Comparison of ENCODE assay signal across 12 cellular contexts in the genomic region with DNA sequence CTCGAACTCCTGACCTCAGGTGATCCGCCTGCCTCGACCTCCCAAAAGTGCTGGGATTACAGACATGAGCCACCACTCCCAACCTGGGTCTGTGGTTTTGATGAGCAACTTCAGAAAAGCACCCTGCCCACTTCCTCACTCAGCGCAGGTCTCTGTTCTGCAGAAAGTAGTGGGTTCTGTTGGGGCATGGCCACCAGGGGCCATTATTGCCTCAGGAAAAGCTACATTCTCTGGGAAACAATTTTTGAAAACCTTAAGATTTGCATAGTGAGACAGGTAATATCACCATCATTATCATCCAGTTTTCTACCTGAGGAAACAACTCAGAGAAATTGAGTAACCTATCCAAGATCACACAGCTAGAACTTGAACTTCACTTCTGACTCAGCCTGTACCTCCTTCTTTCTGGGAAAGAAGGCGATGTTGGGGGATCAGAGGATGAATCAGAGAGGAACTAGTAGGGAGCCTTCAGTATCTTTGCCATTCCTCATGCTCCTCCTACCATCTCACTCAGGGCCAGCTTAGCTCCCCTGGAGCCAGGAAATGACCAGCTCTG. TPM values are rescaled to one million over a fixed set of nuclear protein-coding genes. Genes with fewer than 3 reads are reported as not detected.
DNase-seq lines count a peak whose midpoint lies in the region; ATAC-seq, FAIRE-seq and TF ChIP-seq lines count a peak whose summit lies in the region.
"Had no signal": no experiment of that assay in that cellular context is flagged by ENCODE, and none has a peak within 500 bp of the region (broad histone marks: within the 10 kb centered on the region; RNA-seq: fewer than 3 reads in every experiment).

No MANE protein-coding gene starts in this region.

- in situ Hi-C loops in ACHN (cut with HindIII; ENCODE audit: low pct_ligation_motif_present, low pct_unique_long_range_greater_than_20kb, low sequenced_read_pairs) (no loop called here), Panc1 (cut with HindIII; ENCODE audit: low pct_unique_long_range_greater_than_20kb, low sequenced_read_pairs) (no loop called here)

- POLR2A ChIA-PET in Panc1 (lab: Charles Lee) (no interaction called here), H1 (lab: Charles Lee; ENCODE audit: partially characterized antibody) (interaction anchor here (1.2 to 12.8 kb wide), 5 partner anchors 9 to 42 kb away, joined by 5 to 208 read pairs (median 17); a partner anchor contains a TSS)

- no peak overlapping the region for H4K8ac ChIP-seq in H1 (ENCODE audit: extremely low read depth, insufficient read depth, low read length)

- no peak overlapping the region for H2BK15ac ChIP-seq in H1 (ENCODE audit: low read length)

- no peak overlapping the region for H3K14ac ChIP-seq in H1 (ENCODE audit: insufficient read length)

- H3K4me1 ChIP-seq in Panc1 (ENCODE audit: control insufficient read depth, insufficient read depth, low read length) = peaks cover 3% of the 10 kb centered on the region; the same call in 1 of the 2 replicates
- peaks cover 0 to 10% (median 2%) of the 10 kb centered on the region in 4 experiments; a peak in 4 of 7 replicates for H3K4me1 ChIP-seq in H1 (replicated peaks in 1 of 4; ENCODE audit: control insufficient read depth in 3 of 4, insufficient read depth in 4 of 4, low read length in 3 of 4)

- H3K9ac ChIP-seq in H1 (replicated peaks in 1 of 4; ENCODE audit: extremely low read depth in 1 of 4, low read depth in 3 of 4, low read length in 3 of 4) = no peak overlapping the region

- no peak overlapping the region for H2BK20ac ChIP-seq in H1 (ENCODE audit: low read length)

- CTCF ChIA-PET in Panc1 (lab: Charles Lee) (interaction anchor here (0.5 to 1.5 kb wide), 4 partner anchors 22 to 43 kb away, joined by 3 to 10 read pairs (median 7); a partner anchor contains a TSS), H1 (lab: Charles Lee; ENCODE audit: partially characterized antibody) (interaction anchor here (1.0 to 66.0 kb wide), 10 partner anchors 3 to 205 kb away, joined by 3 to 4284 read pairs (median 68); a partner anchor contains a TSS)

- DNase-seq in ACHN (peak; percentile 30), GM06990 (ENCODE audit: extremely low read depth, insufficient read length) (no peak), Panc1 (ENCODE audit: low read depth, low spot score) (no peak), H1 (ENCODE audit: low read depth in 1 of 2, low spot score in 2 of 2) (no peak), NAMALWA (ENCODE audit: low spot score) (no peak), superior temporal gyrus (ENCODE audit: extremely low spot score) (no peak), sciatic nerve (ENCODE audit: low spot score) (no peak), immature natural killer cell (no peak)
- DNase-seq: GF-D8, NCI-H446, spleen had no signal

- H3K36me3 ChIP-seq in GM06990 (ENCODE audit: control insufficient read depth, insufficient read depth, low read length) (no peaks in the 10 kb centered on the region), Panc1 (ENCODE audit: control insufficient read depth, insufficient read depth, low read length) (no peaks in the 10 kb centered on the region), H1 (ENCODE audit: control insufficient read depth in 2 of 4, insufficient read depth in 4 of 4, low read length in 3 of 4) (no peaks in the 10 kb centered on the region)
- H3K36me3 ChIP-seq: spleen had no signal

- H3K56ac ChIP-seq in H1 (replicated peaks; ENCODE audit: insufficient read length, low read depth, low read length) = no peak overlapping the region

- H3K27ac Mint-ChIP-seq in immature natural killer cell = no peak overlapping the region

- intact Hi-C loops in Panc1 (cut with micrococcal nuclease; ENCODE audit: unreplicated experiment) (no loop called here), sciatic nerve (cut with DNase I) (no loop called here)

- no peak for FAIRE-seq in H1 (lab: Jason Lieb, UNC)

- no peaks in the 10 kb centered on the region for H3K4me1 Mint-ChIP-seq in immature natural killer cell

- no peak overlapping the region for H2BK120ac ChIP-seq in H1 (replicated peaks; ENCODE audit: low read depth, low read length)

- peaks cover 7 to 18% (median 11%) of the 10 kb centered on the region in 3 donors for H3K27me3 Mint-ChIP-seq in immature natural killer cell (ENCODE audit: low read depth in 3 of 3)

- H3K9me3 ChIP-seq in Panc1 (ENCODE audit: control insufficient read depth, insufficient read depth, low read depth, low read length) = no peaks in the 10 kb centered on the region
- no peaks in the 10 kb centered on the region for H3K9me3 ChIP-seq in H1 (ENCODE audit: insufficient read depth in 2 of 2, low read depth in 1 of 2, low read length in 1 of 2)
- H3K9me3 ChIP-seq: spleen had no signal

- H3K27ac ChIP-seq in Panc1 (ENCODE audit: low read length) (no peak overlapping the region), H1 (ENCODE audit: low read depth, low read length) (no peak overlapping the region)
- H3K27ac ChIP-seq: spleen had no signal

- no peaks in the 10 kb centered on the region for H3K79me2 ChIP-seq in H1 (ENCODE audit: control insufficient read depth in 1 of 2, insufficient read depth in 2 of 2, low read length in 2 of 2)

- TF ChIP-seq EP300 in H1 (IDR thresholded peaks at IDR 0.05; ENCODE audit: borderline replicate concordance in 1 of 2, low read depth in 2 of 2, low read length in 2 of 2) = no peak

- WGBS in H1 (ENCODE audit: extremely low coverage in 1 of 2, insufficient coverage in 1 of 2, insufficient read length in 1 of 2, insufficient replicate concordance in 2 of 2, low coverage in 1 of 2, low lambda C conversion rate in 2 of 2, missing lambda C conversion rate in 1 of 2), 2 experiments = 86% methylated on average over 5 of the region's 5 CpGs; no CpG with 5 or more reads in 1 of the 2 experiments

- H3K79me1 ChIP-seq in H1 (ENCODE audit: low read depth, low read length) = no peaks in the 10 kb centered on the region

- H4K5ac ChIP-seq in H1 (ENCODE audit: insufficient read length, low read depth, low read length) = no peak overlapping the region

- TF ChIP-seq CTCF in GM06990 (IDR thresholded peaks at IDR 0.05; ENCODE audit: insufficient read depth, low read length, poor library complexity, severe bottlenecking) = peak; percentile 23
- peak; percentile 20 for TF ChIP-seq CTCF in Panc1 (IDR thresholded peaks at IDR 0.05)
- TF ChIP-seq CTCF in H1 (IDR thresholded peaks at IDR 0.05; ENCODE audit: control extremely low read depth in 1 of 3, insufficient read depth in 1 of 3, low read depth in 1 of 3, low read length in 3 of 3) = peak in 2 of 3 experiments; percentile 14 to 22; a peak in 2 of 4 replicates

- H3K4me3 ChIP-seq in GM06990 (replicated peaks; ENCODE audit: low read depth, low read length) = no peak overlapping the region
- no peak overlapping the region for H3K4me3 ChIP-seq in Panc1 (ENCODE audit: low read depth in 2 of 2, low read length in 2 of 2)
- no peak overlapping the region for H3K4me3 ChIP-seq in H1 (ENCODE audit: extremely low read depth in 1 of 4, insufficient read depth in 2 of 4, low read depth in 3 of 4, low read length in 4 of 4)
- H3K4me3 ChIP-seq: spleen had no signal

- no peak overlapping the region for H2BK12ac ChIP-seq in H1 (ENCODE audit: low read depth, low read length)

- H3K4me2 ChIP-seq in H1 (ENCODE audit: insufficient read depth in 1 of 2, low read depth in 2 of 2, low read length in 2 of 2) = no peak overlapping the region

- no peaks in the 10 kb centered on the region; the same call in 1 of the 2 replicates for H3K23me2 ChIP-seq in H1 (ENCODE audit: low read depth, low read length)

- H3K4me3 Mint-ChIP-seq in immature natural killer cell = no peak overlapping the region

- H3K27me3 ChIP-seq in GM06990 (replicated peaks; ENCODE audit: control insufficient read depth, insufficient read depth, low read length) (peaks cover 4% of the 10 kb centered on the region), Panc1 (ENCODE audit: control insufficient read depth, insufficient read depth, low read length) (no peaks in the 10 kb centered on the region), H1 (replicated peaks in 1 of 4; ENCODE audit: control insufficient read depth in 3 of 4, extremely low read depth in 1 of 4, insufficient read depth in 3 of 4, low read length in 3 of 4) (no peaks in the 10 kb centered on the region; a peak in 1 of 7 replicates)

- H2BK5ac ChIP-seq in H1 (ENCODE audit: low read depth, low read length) = no peak overlapping the region

- H3K36me3 Mint-ChIP-seq in immature natural killer cell = no peaks in the 10 kb centered on the region

- no peak for ATAC-seq in Panc1
- ATAC-seq in sciatic nerve = no peak

- H4K20me1 ChIP-seq in H1 (replicated peaks in 1 of 2; ENCODE audit: control insufficient read depth in 1 of 2, insufficient read depth in 2 of 2, low read length in 2 of 2) = no peaks in the 10 kb centered on the region

- no peak overlapping the region for H3K23ac ChIP-seq in H1 (ENCODE audit: insufficient read length)

- no peak overlapping the region for H3K4ac ChIP-seq in H1 (replicated peaks; ENCODE audit: insufficient read length, low read depth, low read length)

- no peak overlapping the region for H2AK5ac ChIP-seq in H1 (ENCODE audit: low read depth, low read length)

- no TSS peak for BruUV-seq in Panc1 (replicated peaks; lab: Mats Ljungman, UMichigan)

- no peak overlapping the region for H4K91ac ChIP-seq in H1 (replicated peaks; ENCODE audit: insufficient read length, low read length)

- no peak for TF ChIP-seq POLR2A in H1 (IDR thresholded peaks at IDR 0.05; ENCODE audit: control extremely low read depth in 1 of 2, low read depth in 2 of 2, low read length in 2 of 2)

- H3K18ac ChIP-seq in H1 (ENCODE audit: extremely low read depth, low read length) = no peak overlapping the region

- peak; percentile 52 to 58 for TF ChIP-seq RAD21 in H1 (IDR thresholded peaks at IDR 0.05 in 1 of 2, conservative IDR thresholded peaks at IDR 0.05 in 1 of 2; ENCODE audit: low read depth in 2 of 2, low read length in 2 of 2)

- H3K9me3 Mint-ChIP-seq in immature natural killer cell = no peaks in the 10 kb centered on the region

- H2AFZ ChIP-seq in H1 (ENCODE audit: low read length) = no peak overlapping the region

RNA-seq across cellular contexts. Expression of a gene that starts 7.1 kb away (rescaled TPM):
- total RNA-seq in Panc1 (2021; ENCODE audit: unreplicated experiment) (56.3 TPM), sciatic nerve (126 TPM)
- 61.1 TPM for polyA plus RNA-seq in Panc1 (2012; ENCODE audit: insufficient read length)
- total RNA-seq in H1 (2021; fragmentation: NEBNext Ultra II Directional; extraction: Animal tissue kit (Norgen Biotek cat#: 25700)) = 135 and 138 TPM in 2 replicates
- polyA plus RNA-seq in H1 (2011; rRNA removed) (13.3 and 20.3 TPM in 2 replicates), immature natural killer cell (not detected)
- 21.1 TPM for polyA plus RNA-seq in H1 (2011; cell fraction: cytosol; rRNA removed)
- 54.8 TPM for polyA plus RNA-seq in H1 (2011; cell fraction: nucleus; rRNA removed)
- 97.4 to 124 TPM (median 113 TPM) in 4 replicates for polyA plus RNA-seq in H1 (2012, experiment 1 of 2)
- polyA plus RNA-seq in H1 (2012, experiment 2 of 2) = 43.3 TPM
- 55.5 TPM for polyA plus RNA-seq in H1 (2013, experiment 1 of 2)
- polyA plus RNA-seq in H1 (2013, experiment 2 of 2) = 53.5 TPM
- 17.2 and 19.2 TPM in 2 replicates for polyA minus RNA-seq in H1 (2011; rRNA and poly(A)+ RNA removed)
- 31.7 TPM for polyA minus RNA-seq in H1 (2011; cell fraction: cytosol; rRNA and poly(A)+ RNA removed)
- polyA minus RNA-seq in H1 (2011; cell fraction: nucleus; rRNA and poly(A)+ RNA removed) = 22.7 TPM

RNA-seq across cellular contexts. Expression of a gene that starts 21.1 kb away (rescaled TPM):
- total RNA-seq in Panc1 (2021; ENCODE audit: unreplicated experiment) (1,115 TPM), sciatic nerve (40.0 TPM)
- 1,502 TPM for polyA plus RNA-seq in Panc1 (2012; ENCODE audit: insufficient read length)
- total RNA-seq in H1 (2021; fragmentation: NEBNext Ultra II Directional; extraction: Animal tissue kit (Norgen Biotek cat#: 25700)) = 119 TPM in 2 replicates
- polyA plus RNA-seq in H1 (2011; rRNA removed) (69.2 and 130 TPM in 2 replicates), immature natural killer cell (not detected)
- polyA plus RNA-seq in H1 (2011; cell fraction: cytosol; rRNA removed) = 79.6 TPM
- polyA plus RNA-seq in H1 (2011; cell fraction: nucleus; rRNA removed) = 70.9 TPM
- polyA plus RNA-seq in H1 (2012, experiment 1 of 2) = 180 to 343 TPM (median 303 TPM) in 4 replicates
- 318 TPM for polyA plus RNA-seq in H1 (2012, experiment 2 of 2)
- polyA plus RNA-seq in H1 (2013, experiment 1 of 2) = 139 TPM
- polyA plus RNA-seq in H1 (2013, experiment 2 of 2) = 143 TPM
- 8.6 and 12.5 TPM in 2 replicates for polyA minus RNA-seq in H1 (2011; rRNA and poly(A)+ RNA removed)
- polyA minus RNA-seq in H1 (2011; cell fraction: cytosol; rRNA and poly(A)+ RNA removed) = 45.7 TPM
- polyA minus RNA-seq in H1 (2011; cell fraction: nucleus; rRNA and poly(A)+ RNA removed) = 11.1 TPM

RNA-seq across cellular contexts. Expression of a gene that starts 42.4 kb away (rescaled TPM):
- total RNA-seq in Panc1 (2021; ENCODE audit: unreplicated experiment) (0.57 TPM), sciatic nerve (0.27 TPM)
- polyA plus RNA-seq in Panc1 (2012; ENCODE audit: insufficient read length) = 0.51 TPM
- 3.8 and 4.5 TPM in 2 replicates for total RNA-seq in H1 (2021; fragmentation: NEBNext Ultra II Directional; extraction: Animal tissue kit (Norgen Biotek cat#: 25700))
- polyA plus RNA-seq in H1 (2011; rRNA removed) (17.1 and 24.0 TPM in 2 replicates), immature natural killer cell (under 1 TPM in 1 of 3 donors, not detected in 2; 0.35 TPM)
- 11.2 TPM for polyA plus RNA-seq in H1 (2011; cell fraction: cytosol; rRNA removed)
- polyA plus RNA-seq in H1 (2011; cell fraction: nucleus; rRNA removed) = 25.7 TPM
- 8.8 to 14.0 TPM (median 12.1 TPM) in 4 replicates for polyA plus RNA-seq in H1 (2012, experiment 1 of 2)
- 10.6 TPM for polyA plus RNA-seq in H1 (2012, experiment 2 of 2)
- 8.6 TPM for polyA plus RNA-seq in H1 (2013, experiment 1 of 2)
- 6.8 TPM for polyA plus RNA-seq in H1 (2013, experiment 2 of 2)
- 4.3 and 12.9 TPM in 2 replicates for polyA minus RNA-seq in H1 (2011; rRNA and poly(A)+ RNA removed)
- polyA minus RNA-seq in H1 (2011; cell fraction: cytosol; rRNA and poly(A)+ RNA removed) = 7.8 TPM
- 6.8 TPM for polyA minus RNA-seq in H1 (2011; cell fraction: nucleus; rRNA and poly(A)+ RNA removed)
- total RNA-seq: liver, spleen had no signal

RNA-seq across cellular contexts. Expression of a gene that starts 44.0 kb away (rescaled TPM):
- total RNA-seq in Panc1 (2021; ENCODE audit: unreplicated experiment) (32.8 TPM), sciatic nerve (35.9 TPM)
- 37.7 TPM for polyA plus RNA-seq in Panc1 (2012; ENCODE audit: insufficient read length)
- 28.4 and 31.8 TPM in 2 replicates for total RNA-seq in H1 (2021; fragmentation: NEBNext Ultra II Directional; extraction: Animal tissue kit (Norgen Biotek cat#: 25700))
- polyA plus RNA-seq in H1 (2011; rRNA removed) (30.1 and 43.1 TPM in 2 replicates), immature natural killer cell (1 to 10 TPM; 4.1 to 6.3 (median 4.4) TPM)
- polyA plus RNA-seq in H1 (2011; cell fraction: cytosol; rRNA removed) = 38.2 TPM
- polyA plus RNA-seq in H1 (2011; cell fraction: nucleus; rRNA removed) = 75.5 TPM
- polyA plus RNA-seq in H1 (2012, experiment 1 of 2) = 30.1 to 33.3 TPM (median 31.2 TPM) in 4 replicates
- 29.8 TPM for polyA plus RNA-seq in H1 (2012, experiment 2 of 2)
- polyA plus RNA-seq in H1 (2013, experiment 1 of 2) = 39.5 TPM
- 35.7 TPM for polyA plus RNA-seq in H1 (2013, experiment 2 of 2)
- polyA minus RNA-seq in H1 (2011; rRNA and poly(A)+ RNA removed) = 21.0 and 21.3 TPM in 2 replicates
- polyA minus RNA-seq in H1 (2011; cell fraction: cytosol; rRNA and poly(A)+ RNA removed) = 21.1 TPM
- polyA minus RNA-seq in H1 (2011; cell fraction: nucleus; rRNA and poly(A)+ RNA removed) = 19.6 TPM

RNA-seq across cellular contexts. Expression of a gene that starts 44.3 kb away (rescaled TPM):
- 40.6 TPM for total RNA-seq in Panc1 (2021; ENCODE audit: unreplicated experiment)
- polyA plus RNA-seq in Panc1 (2012; ENCODE audit: insufficient read length) = 26.9 TPM
- total RNA-seq in H1 (2021; fragmentation: NEBNext Ultra II Directional; extraction: Animal tissue kit (Norgen Biotek cat#: 25700)) = 47.5 and 53.1 TPM in 2 replicates
- 46.9 and 53.0 TPM in 2 replicates for polyA plus RNA-seq in H1 (2011; rRNA removed)
- 41.8 TPM for polyA plus RNA-seq in H1 (2011; cell fraction: cytosol; rRNA removed)
- 29.0 TPM for polyA plus RNA-seq in H1 (2011; cell fraction: nucleus; rRNA removed)
- 35.0 to 48.9 TPM (median 43.5 TPM) in 4 replicates for polyA plus RNA-seq in H1 (2012, experiment 1 of 2)
- polyA plus RNA-seq in H1 (2012, experiment 2 of 2) = 48.4 TPM
- polyA plus RNA-seq in H1 (2013, experiment 1 of 2) = 50.4 TPM
- 50.3 TPM for polyA plus RNA-seq in H1 (2013, experiment 2 of 2)
- 69.4 and 87.6 TPM in 2 replicates for polyA minus RNA-seq in H1 (2011; rRNA and poly(A)+ RNA removed)
- 15.5 TPM for polyA minus RNA-seq in H1 (2011; cell fraction: cytosol; rRNA and poly(A)+ RNA removed)
- polyA minus RNA-seq in H1 (2011; cell fraction: nucleus; rRNA and poly(A)+ RNA removed) = 40.7 TPM
- total RNA-seq in sciatic nerve = 19.4 TPM
- 10 to 100 TPM in 2 of 3 donors, 1 to 10 TPM in 1; 9.3 to 34.1 (median 15.8) TPM for polyA plus RNA-seq in immature natural killer cell
